8 cellular contexts compared by ENCODE assay signal in genomic region chr19:42401365-42402303, GRCh38. TPM values are rescaled to one million over a fixed set of nuclear protein-coding genes. Genes with fewer than 3 reads are reported as not detected.
DNase-seq lines count a peak whose midpoint lies in the region; ATAC-seq and TF ChIP-seq lines count a peak whose summit lies in the region.

No MANE protein-coding gene starts in this region.

- H3K4me2 ChIP-seq in OCI-LY1 (ENCODE audit: low read length), result peak overlapping the region; percentile 62

- H3K9me3 ChIP-seq in OCI-LY1 (ENCODE audit: low read length), result no peaks in the 10 kb centered on the region
- H3K9me3 ChIP-seq in esophagus muscularis mucosa, result no peaks in the 10 kb centered on the region
- no peaks in the 10 kb centered on the region for H3K9me3 ChIP-seq in muscle layer of duodenum (ENCODE audit: control insufficient read depth in 1 of 2, low read length in 2 of 2)

- intact Hi-C loops in esophagus muscularis mucosa (cut with DNase I), result no loop called here

- TF ChIP-seq CTCF in OCI-LY1 (IDR thresholded peaks at IDR 0.05; ENCODE audit: low read length) (peak; percentile 83), esophagus muscularis mucosa (IDR thresholded peaks at IDR 0.05) (peak; percentile 77 to 80 (median 77))

- peaks cover 40% of the 10 kb centered on the region for H3K36me3 ChIP-seq in OCI-LY1 (ENCODE audit: insufficient read depth, low read length)
- H3K36me3 ChIP-seq in esophagus muscularis mucosa, result peaks cover 0 to 30% (median 3%) of the 10 kb centered on the region in 4 donors
- peaks cover 0 to 4% of the 10 kb centered on the region in 2 donors for H3K36me3 ChIP-seq in muscle layer of duodenum (ENCODE audit: control insufficient read depth in 1 of 2, insufficient read depth in 2 of 2, low read length in 2 of 2)

- H3K79me2 ChIP-seq in OCI-LY1 (ENCODE audit: insufficient read depth, low read length), result no peaks in the 10 kb centered on the region

- peak overlapping the region; percentile 37; the same call in 1 of the 2 replicates for H3K9ac ChIP-seq in OCI-LY1 (ENCODE audit: low read length)

- under 1% methylated on average over 29 of the region's 80 CpGs for WGBS in esophagus muscularis mucosa

- no peak for ATAC-seq in GM18867 (IDR thresholded peaks at IDR 0.05; ENCODE audit: unreplicated experiment)

- no peaks in the 10 kb centered on the region for H3K9me2 ChIP-seq in OCI-LY1 (ENCODE audit: low read depth, low read length)

- no peak for TF ChIP-seq EP300 in esophagus muscularis mucosa (IDR thresholded peaks at IDR 0.05)

- no peaks in the 10 kb centered on the region for H4K20me1 ChIP-seq in OCI-LY1 (ENCODE audit: insufficient read depth, low read length)

- no peaks in the 10 kb centered on the region for H3K27me3 ChIP-seq in OCI-LY1 (ENCODE audit: insufficient read depth, low read length)
- no peaks in the 10 kb centered on the region for H3K27me3 ChIP-seq in esophagus muscularis mucosa
- no peaks in the 10 kb centered on the region for H3K27me3 ChIP-seq in muscle layer of duodenum (ENCODE audit: low read depth, low read length)

- H3K27ac ChIP-seq in OCI-LY1 (ENCODE audit: low read depth, low read length, poor library complexity, severe bottlenecking) (no peak overlapping the region), esophagus muscularis mucosa (replicated peaks in 1 of 4) (peak overlapping the region; percentile 59 to 75 (median 69)), muscle layer of duodenum (ENCODE audit: low read length) (no peak overlapping the region)

- H3F3A ChIP-seq in OCI-LY1 (ENCODE audit: insufficient read depth, low read length), result no peaks in the 10 kb centered on the region; the same call in 1 of the 2 replicates

- H3K4me1 ChIP-seq in OCI-LY1 (ENCODE audit: insufficient read depth, low read length, severe bottlenecking) (peaks cover 17% of the 10 kb centered on the region), esophagus muscularis mucosa (peaks cover 21 to 37% (median 32%) of the 10 kb centered on the region in 4 donors), muscle layer of duodenum (ENCODE audit: control insufficient read depth in 1 of 2, insufficient read depth in 2 of 2, low read length in 2 of 2) (peaks cover 8 to 24% of the 10 kb centered on the region in 2 donors)

- DNase-seq in C1 segment of cervical spinal cord (lab: John Stamatoyannopoulos, UW) (peak in 11 of 14 donors; percentile 34 to 82 (median 61)), HK-2 (ENCODE audit: unreplicated experiment) (peak; percentile 66), esophagus muscularis mucosa (ENCODE audit: extremely low spot score) (peak; percentile 96)
- peak; percentile 85 for DNase-seq in activated T-cell treated with anti-CD3 and anti-CD28 coated beads, Interleukin-2, amount 50 U/mL, for 48 hours
- peak; percentile 42 to 58 for DNase-seq in stimulated activated CD8-positive, alpha-beta memory T cell treated with anti-CD3 and anti-CD28 coated beads, Interleukin-7, amount 100 ng/mL, for 1 hour (ENCODE audit: low read depth in 2 of 2)

- H2AFZ ChIP-seq in OCI-LY1 (ENCODE audit: low read length), result no peak overlapping the region

- H3K4me3 ChIP-seq in OCI-LY1 (ENCODE audit: low read depth, low read length, poor library complexity, severe bottlenecking) (peak overlapping the region; percentile 48), esophagus muscularis mucosa (peak overlapping the region; percentile 69 to 73 (median 70)), muscle layer of duodenum (ENCODE audit: low read depth in 1 of 2, low read length in 2 of 2) (peak overlapping the region; percentile 53 to 61)

- no peak for TF ChIP-seq POLR2A in esophagus muscularis mucosa (IDR thresholded peaks at IDR 0.05; ENCODE audit: low read depth)

RNA-seq across cellular contexts. Expression of gene CNFN, which starts 11.5 kb away (rescaled TPM):
- total RNA-seq in esophagus muscularis mucosa, result 1 to 10 TPM in 1 of 4 donors, under 1 TPM in 1, not detected in 2; 0.92 to 2.5 TPM

RNA-seq across cellular contexts. Expression of gene LIPE, which starts 25.6 kb away (rescaled TPM):
- 10 to 100 TPM in 1 of 4 donors, 1 to 10 TPM in 3; 3.6 to 10.6 (median 5.9) TPM for total RNA-seq in esophagus muscularis mucosa

RNA-seq across cellular contexts. Expression of gene CXCL17, which starts 41.1 kb away (rescaled TPM):
- 1 to 10 TPM in 1 of 4 donors, not detected in 3; 1.2 TPM for total RNA-seq in esophagus muscularis mucosa

Comparison
In these comparisons a context has a peak if more than half of its experiments do, and no peak if none do; other contexts are left out.
1. H3K27ac ChIP-seq: peak in esophagus muscularis mucosa (4 of 4); none in OCI-LY1 (single experiment) and muscle layer of duodenum (single experiment).
2. Peak in every context shown above with its lines, with median percentiles within 50 percentile points of each other: DNase-seq and H3K4me3 ChIP-seq.